In the genomic region with DNA sequence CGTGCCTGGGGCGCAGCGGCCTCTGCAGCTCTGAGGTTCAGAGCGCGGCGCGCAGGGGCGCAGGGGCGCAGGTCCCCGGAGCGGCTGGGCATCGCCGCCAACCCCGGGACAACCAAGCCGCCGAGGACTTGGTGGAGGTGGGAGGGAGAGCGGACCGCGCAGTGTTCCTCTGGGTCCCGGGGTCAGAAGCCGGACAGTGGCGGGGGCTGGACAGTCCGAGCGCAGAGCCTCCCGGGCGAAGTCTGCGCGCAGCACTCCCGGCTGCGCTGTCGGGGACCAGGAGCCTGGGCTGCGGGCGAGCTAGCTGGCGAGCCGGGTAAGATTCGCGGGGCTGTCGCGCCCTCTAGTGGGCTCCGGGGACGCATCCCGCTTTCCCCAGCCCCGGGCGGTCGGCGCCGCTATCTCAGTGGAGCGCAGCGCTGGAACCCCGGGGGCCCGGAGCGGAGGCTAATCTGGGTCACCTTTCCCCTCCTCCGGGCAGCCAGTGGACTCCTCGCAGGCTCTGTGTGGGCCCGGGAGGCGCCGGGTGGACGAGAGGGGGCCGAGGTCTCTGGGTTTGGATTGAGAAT, we compare ENCODE assay signal across 8 cellular contexts. TPM values are rescaled to one million over a fixed set of nuclear protein-coding genes. Genes with fewer than 3 reads are reported as not detected.
A peak's percentile ranks its signal among the peaks of the same experiment; 100 is the strongest.
DNase-seq lines count a peak whose midpoint lies in the region; ATAC-seq, FAIRE-seq and TF ChIP-seq lines count a peak whose summit lies in the region.

No MANE protein-coding gene starts in this region.

- peaks cover 68% of the 10 kb centered on the region for H3K27me3 Mint-ChIP-seq in central memory CD8-positive, alpha-beta T cell

- peak overlapping the region; percentile 32 to 51 for H3K9ac ChIP-seq in kidney (ENCODE audit: low read length in 2 of 2)

- peaks cover 10% of the 10 kb centered on the region for H3K4me1 Mint-ChIP-seq in central memory CD8-positive, alpha-beta T cell

- H3K4me3 ChIP-seq in ACC112 (ENCODE audit: low read depth, low read length) (peak overlapping the region; percentile 91), kidney (ENCODE audit: low read length in 2 of 2) (peak overlapping the region; percentile 38 to 49)

- no peak overlapping the region for H2AFZ ChIP-seq in ACC112 (ENCODE audit: low read length, unreplicated experiment)

- ATAC-seq in GM18858 (IDR thresholded peaks at IDR 0.05; ENCODE audit: unreplicated experiment) (peak; percentile 82), HG03095 (IDR thresholded peaks at IDR 0.05; ENCODE audit: unreplicated experiment) (peak; percentile 89)
- ATAC-seq in central memory CD8-positive, alpha-beta T cell (replicated peaks; ENCODE audit: extremely low read depth, poor library complexity, severe bottlenecking) = peak; percentile 72

- no peaks in the 10 kb centered on the region for H3K27me3 ChIP-seq in ACC112 (ENCODE audit: insufficient read depth, low read length)

- no peak overlapping the region for H3K27ac Mint-ChIP-seq in central memory CD8-positive, alpha-beta T cell (ENCODE audit: low read depth)

- DNase-seq in NCI-H2227 treated with DMSO at 0.1 percent for 48 hours (lab: John Stamatoyannopoulos, UW) = peak; percentile 49
- peak; percentile 77 for DNase-seq in activated CD4-positive, CD25-positive, alpha-beta regulatory T cell treated with anti-CD3 and anti-CD28 coated beads, Interleukin-2, amount 50 U/mL, for 72 hours
- peak; percentile 48 to 62 for DNase-seq in central memory CD8-positive, alpha-beta T cell (ENCODE audit: low spot score in 2 of 2)
- DNase-seq in kidney = peak; percentile 95
- peak; percentile 26 to 73 for DNase-seq in stimulated activated CD4-positive, alpha-beta T cell treated with anti-CD3 and anti-CD28 coated beads, Interleukin-15, amount 100 ng/mL, for 1 hour (ENCODE audit: low read depth in 1 of 2, low spot score in 1 of 2)

- peaks cover 80% of the 10 kb centered on the region for H3K79me2 ChIP-seq in ACC112 (ENCODE audit: control insufficient read depth, insufficient read depth, low read length, unreplicated experiment)

- H3K36me3 Mint-ChIP-seq in central memory CD8-positive, alpha-beta T cell (ENCODE audit: insufficient read depth) = peaks cover 3% of the 10 kb centered on the region

- peaks cover 17% of the 10 kb centered on the region for H3K4me1 ChIP-seq in ACC112 (ENCODE audit: control insufficient read depth, insufficient read depth, low read length, unreplicated experiment)
- peaks cover 4 to 12% of the 10 kb centered on the region in 2 donors for H3K4me1 ChIP-seq in kidney (ENCODE audit: control insufficient read depth in 1 of 2, insufficient read depth in 1 of 2, low read depth in 1 of 2, low read length in 2 of 2)

- intact Hi-C loops in kidney (cut with DNase I) = no loop called here

- H3K36me3 ChIP-seq in ACC112 (ENCODE audit: insufficient read depth, low read length) = no peaks in the 10 kb centered on the region
- no peaks in the 10 kb centered on the region for H3K36me3 ChIP-seq in kidney (ENCODE audit: control insufficient read depth in 1 of 2, insufficient read depth in 2 of 2, low read length in 2 of 2)

- H3K27ac ChIP-seq in ACC112 (ENCODE audit: low read depth, low read length) = peak overlapping the region; percentile 32
- H3K27ac ChIP-seq in kidney (ENCODE audit: low read depth in 2 of 2, low read length in 2 of 2) = peak overlapping the region in 1 of 2 donors; percentile 43

- peak; percentile 84 for TF ChIP-seq CTCF in kidney (IDR thresholded peaks at IDR 0.05; ENCODE audit: borderline replicate concordance, extremely low read depth, insufficient read depth)

- no peaks in the 10 kb centered on the region for H3K9me3 Mint-ChIP-seq in central memory CD8-positive, alpha-beta T cell

- FAIRE-seq in kidney (lab: Jason Lieb, UNC) = no peak

- peak overlapping the region; percentile 73 for H3K4me3 Mint-ChIP-seq in central memory CD8-positive, alpha-beta T cell

- H3K9me3 ChIP-seq in kidney (ENCODE audit: control insufficient read depth in 1 of 2, low read length in 2 of 2) = no peaks in the 10 kb centered on the region

RNA-seq across cellular contexts. Expression of a gene that starts 4.1 kb away (rescaled TPM):
- total RNA-seq in kidney = 71.0 TPM
- 12.3 TPM for polyA plus RNA-seq in kidney (ENCODE audit: insufficient read depth, low read depth, low replicate concordance)
